In the genomic region with DNA sequence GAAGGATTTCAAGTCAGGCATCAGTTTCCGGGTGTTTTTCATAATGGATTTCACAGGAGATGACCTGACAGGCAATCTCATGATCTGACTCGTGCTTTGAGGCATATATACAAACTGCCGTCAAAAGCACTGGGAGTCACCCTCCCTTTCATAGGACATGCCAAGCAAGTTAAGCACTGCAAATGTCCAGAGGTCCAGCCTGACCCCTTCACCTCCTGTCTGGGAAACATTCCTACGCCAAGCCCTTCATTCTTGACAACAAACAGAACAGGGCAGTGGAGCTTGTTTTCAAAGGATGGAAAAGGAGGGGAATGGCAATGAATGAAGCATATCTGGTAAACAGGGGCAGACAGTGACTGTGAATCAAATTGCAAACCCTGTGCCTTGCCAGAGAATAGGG, we compare ENCODE assay signal across 13 cellular contexts.
A peak's percentile ranks its signal among the peaks of the same experiment; 100 is the strongest.
DNase-seq lines count a peak whose midpoint lies in the region; ATAC-seq and TF ChIP-seq lines count a peak whose summit lies in the region.
"Had no signal": no experiment of that assay in that cellular context is flagged by ENCODE, and none has a peak within 500 bp of the region (broad histone marks: within the 10 kb centered on the region; RNA-seq: fewer than 3 reads in every experiment).

No MANE protein-coding gene starts in this region.

- no peak overlapping the region for H3K18ac ChIP-seq in neuronal stem cell (ENCODE audit: low read length)

- no peak overlapping the region for H3K9ac ChIP-seq in neuronal stem cell (ENCODE audit: low read depth, low read length, poor library complexity)

- TF ChIP-seq CTCF in upper lobe of right lung (IDR thresholded peaks at IDR 0.05) (no peak), adrenal gland (IDR thresholded peaks at IDR 0.05) (no peak), GM20000 (IDR thresholded peaks at IDR 0.05; ENCODE audit: extremely low read depth, missing control alignments) (no peak)

- H3K4ac ChIP-seq in neuronal stem cell (ENCODE audit: low read length): no peak overlapping the region

- H2AFZ ChIP-seq in neuronal stem cell (ENCODE audit: low read length): no peak overlapping the region

- H3K27me3 ChIP-seq in neuronal stem cell (ENCODE audit: control insufficient read depth in 3 of 3, insufficient read depth in 3 of 3, low read depth in 1 of 3, low read length in 3 of 3): no peaks in the 10 kb centered on the region
- no peaks in the 10 kb centered on the region for H3K27me3 ChIP-seq in upper lobe of right lung
- H3K27me3 ChIP-seq in adrenal gland: no peaks in the 10 kb centered on the region

- no peak overlapping the region for H3K23ac ChIP-seq in neuronal stem cell (ENCODE audit: low read depth, low read length, poor library complexity)

- H3K36me3 ChIP-seq in neuronal stem cell (replicated peaks in 1 of 2; ENCODE audit: control insufficient read depth in 2 of 2, insufficient read depth in 2 of 2, low read length in 2 of 2) (no peaks in the 10 kb centered on the region), upper lobe of right lung (no peaks in the 10 kb centered on the region), adrenal gland (replicated peaks in 1 of 2) (no peaks in the 10 kb centered on the region)

- no peak overlapping the region for H2BK120ac ChIP-seq in neuronal stem cell (ENCODE audit: low read depth, low read length)

- no peak overlapping the region for H2BK15ac ChIP-seq in neuronal stem cell (ENCODE audit: low read length)

- no peak overlapping the region for H4K91ac ChIP-seq in neuronal stem cell (ENCODE audit: low read depth, low read length, poor library complexity)

- intact Hi-C loops in upper lobe of right lung (cut with DNase I): no loop called here
- intact Hi-C loops in adrenal gland (cut with DNase I): no loop called here

- H2BK12ac ChIP-seq in neuronal stem cell (ENCODE audit: low read length): no peak overlapping the region

- H3K27ac ChIP-seq in neuronal stem cell (replicated peaks; ENCODE audit: low read length) (no peak overlapping the region), upper lobe of right lung (no peak overlapping the region), adrenal gland (no peak overlapping the region)

- H3K79me1 ChIP-seq in neuronal stem cell (ENCODE audit: low read depth, low read length): no peaks in the 10 kb centered on the region

- H3K4me1 ChIP-seq in neuronal stem cell (ENCODE audit: control insufficient read depth in 2 of 2, insufficient read depth in 1 of 2, low read depth in 1 of 2, low read length in 2 of 2) (peaks cover 0 to 4% of the 10 kb centered on the region in 2 donors), upper lobe of right lung (no peaks in the 10 kb centered on the region), adrenal gland (replicated peaks in 1 of 2) (no peaks in the 10 kb centered on the region)

- ATAC-seq in upper lobe of right lung: peak; percentile 71
- ATAC-seq: HCT116 had no signal

- H2AK5ac ChIP-seq in neuronal stem cell (ENCODE audit: low read depth, low read length): no peak overlapping the region

- TF ChIP-seq POLR2A in adrenal gland (IDR thresholded peaks at IDR 0.05): no peak

- WGBS in neuronal stem cell (ENCODE audit: extremely low coverage in 2 of 2, insufficient read length in 2 of 2, insufficient replicate concordance in 1 of 2), 2 donors: no CpG with 5 or more reads among the region's 4 CpGs
- WGBS in adrenal gland, 4 donors: 67 to 78% (median 71%) methylated on average over 4 of the region's 4 CpGs

- no peak overlapping the region for H4K8ac ChIP-seq in neuronal stem cell (ENCODE audit: low read depth, low read length)

- H3K9me3 ChIP-seq in neuronal stem cell (replicated peaks in 1 of 2; ENCODE audit: control insufficient read depth in 2 of 2, insufficient read depth in 1 of 2, low read depth in 1 of 2, low read length in 2 of 2): no peaks in the 10 kb centered on the region
- H3K9me3 ChIP-seq in upper lobe of right lung: no peaks in the 10 kb centered on the region
- H3K9me3 ChIP-seq in adrenal gland (replicated peaks in 1 of 3): no peaks in the 10 kb centered on the region

- H3K4me2 ChIP-seq in neuronal stem cell (ENCODE audit: insufficient read depth, low read length, poor library complexity, severe bottlenecking): no peak overlapping the region

- H3K4me3 ChIP-seq in neuronal stem cell (ENCODE audit: low read length in 2 of 2) (no peak overlapping the region), upper lobe of right lung (no peak overlapping the region), adrenal gland (no peak overlapping the region)

- DNase-seq in SK-MEL-5 (ENCODE audit: low read depth, low spot score) (peak; percentile 33), islet precursor cell (peak; percentile 91), neuronal stem cell (ENCODE audit: low spot score) (peak; percentile 17), upper lobe of right lung (no peak), adrenal gland (no peak), GM20000 (ENCODE audit: low spot score) (no peak), NCI-H128 (lab: John Stamatoyannopoulos, UW; ENCODE audit: unreplicated experiment) (no peak)
- DNase-seq: C1 segment of cervical spinal cord; Calu3; CD4-positive, alpha-beta T cell; DMS 273 treated with DMSO at 0.1 percent for 48 hours; IMR-90 had no signal

- in situ Hi-C loops in SK-MEL-5 (cut with HindIII; ENCODE audit: low pct_unique_long_range_greater_than_20kb, low sequenced_read_pairs): no loop called here

- no peak overlapping the region for H3K14ac ChIP-seq in neuronal stem cell (ENCODE audit: low read length)

- no peak overlapping the region for H2BK5ac ChIP-seq in neuronal stem cell (ENCODE audit: low read length)

Comparison
In these comparisons a context has a peak if more than half of its experiments do, and no peak if none do; other contexts are left out.
1. DNase-seq: peak in SK-MEL-5 (single experiment), islet precursor cell (single experiment) and neuronal stem cell (single experiment); none in upper lobe of right lung (single experiment), adrenal gland (0 of 7), GM20000 (single experiment) and NCI-H128 (single experiment).